Comparison of ENCODE assay signal across 8 cellular contexts in genomic region chr11:41201156-41201555, GRCh38.
DNase-seq lines count a peak whose midpoint lies in the region; ATAC-seq and TF ChIP-seq lines count a peak whose summit lies in the region.

No MANE protein-coding gene starts in this region.

- peaks cover 0 to 2% (median 0%) of the 10 kb centered on the region in 12 donors for H3K9me3 ChIP-seq in heart left ventricle
- no peaks in the 10 kb centered on the region for H3K9me3 ChIP-seq in left lung

- H3K4me1 ChIP-seq in heart left ventricle (no peaks in the 10 kb centered on the region), left lung (no peaks in the 10 kb centered on the region)

- 2 to 4% (median 3%) methylated on average over 5 of the region's 5 CpGs for WGBS in heart left ventricle, 4 donors

- H3K36me3 ChIP-seq in heart left ventricle (no peaks in the 10 kb centered on the region), left lung (no peaks in the 10 kb centered on the region)

- TF ChIP-seq CTCF in heart left ventricle (IDR thresholded peaks at IDR 0.05) (peak in 9 of 12 donors; percentile 16 to 52 (median 39)), left lung (IDR thresholded peaks at IDR 0.05) (peak in 1 of 2 donors; percentile 24)

- H3K27me3 ChIP-seq in heart left ventricle = no peaks in the 10 kb centered on the region
- H3K27me3 ChIP-seq in left lung = no peaks in the 10 kb centered on the region

- DNase-seq in heart left ventricle = no peak
- no peak for DNase-seq in Right ventricle myocardium superior
- peak; percentile 41 for DNase-seq in LoVo (ENCODE audit: low spot score)
- peak; percentile 5 for DNase-seq in UCSD-AML1 (lab: John Stamatoyannopoulos, UW; ENCODE audit: unreplicated experiment)
- no peak for DNase-seq in left lung
- no peak for DNase-seq in ureter (ENCODE audit: low spot score)

- H3K27ac ChIP-seq in heart left ventricle (no peak overlapping the region), left lung (no peak overlapping the region)

- ATAC-seq in heart left ventricle (peak in 2 of 4 donors; percentile 34 to 46), Right ventricle myocardium superior (ENCODE audit: poor library complexity) (no peak), left lung (peak; percentile 61), GM21825 (IDR thresholded peaks at IDR 0.05; ENCODE audit: unreplicated experiment) (no peak), GM18511 (IDR thresholded peaks at IDR 0.05; ENCODE audit: unreplicated experiment) (no peak)

- no peak overlapping the region for H3K4me3 ChIP-seq in heart left ventricle
- no peak overlapping the region for H3K4me3 ChIP-seq in left lung

- no peak for TF ChIP-seq POLR2A in heart left ventricle (IDR thresholded peaks at IDR 0.05)

- intact Hi-C loops in heart left ventricle (cut with DNase I) = no loop called here
- intact Hi-C loops in Right ventricle myocardium superior (cut with DNase I) = no loop called here
- intact Hi-C loops in left lung (cut with DNase I) = no loop called here

Comparison
In these comparisons a context has a peak if more than half of its experiments do, and no peak if none do; other contexts are left out.
1. DNase-seq: peak in LoVo (single experiment) and UCSD-AML1 (single experiment); none in heart left ventricle (0 of 5), Right ventricle myocardium superior (single experiment), left lung (0 of 2) and ureter (single experiment).